Comparison of ENCODE assay signal across 8 cellular contexts in the genomic region with DNA sequence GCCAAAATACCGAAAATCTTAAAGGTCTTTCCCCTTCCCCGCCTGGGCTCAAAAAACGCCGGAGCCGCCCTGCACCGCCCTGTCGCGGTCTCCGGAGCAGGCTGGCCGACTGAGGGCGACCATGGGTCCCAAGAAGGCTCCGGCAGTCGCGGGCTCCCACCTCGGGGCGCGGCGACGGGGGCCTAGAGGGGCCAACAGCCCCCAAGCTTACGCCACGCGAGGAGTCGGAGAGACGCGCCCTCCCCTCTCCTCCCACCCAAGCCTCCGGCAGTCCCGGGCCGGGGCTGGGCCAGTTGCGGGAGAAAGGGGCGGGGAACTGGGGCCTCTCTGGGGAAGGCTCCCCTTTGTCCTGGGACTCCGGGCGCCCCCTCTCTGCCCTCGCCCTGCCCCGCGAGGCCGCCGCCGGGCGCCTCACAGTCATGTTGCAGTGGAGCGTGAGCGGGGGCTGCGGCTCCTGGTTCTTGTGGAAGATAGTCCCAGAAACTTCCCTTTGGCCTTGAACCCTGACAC.
A peak's percentile ranks its signal among the peaks of the same experiment; 100 is the strongest.
DNase-seq lines count a peak whose midpoint lies in the region; ATAC-seq and TF ChIP-seq lines count a peak whose summit lies in the region.

No MANE protein-coding gene starts in this region.

- peak overlapping the region; percentile 86 for H3K4me3 Mint-ChIP-seq in natural killer cell treated with Interleukin-12 subunit alpha and Interleukin-12 subunit beta and Interleukin-15 and Interleukin-18, amount 100 ng/mL, for 72 hours

- no peaks in the 10 kb centered on the region for H4K20me1 ChIP-seq in fibroblast of lung (ENCODE audit: control insufficient read depth, extremely low read depth, insufficient read depth, low read length)

- H3K27ac ChIP-seq in fibroblast of lung (ENCODE audit: insufficient read depth, low read length): no peak overlapping the region

- no peaks in the 10 kb centered on the region for H3K36me3 Mint-ChIP-seq in natural killer cell treated with Interleukin-12 subunit alpha and Interleukin-12 subunit beta and Interleukin-15 and Interleukin-18, amount 100 ng/mL, for 72 hours

- H3K27me3 ChIP-seq in fibroblast of lung (ENCODE audit: control insufficient read depth, insufficient read depth, low read length): peaks cover 5% of the 10 kb centered on the region

- TF ChIP-seq CTCF in fibroblast of lung (conservative IDR thresholded peaks at IDR 0.05 in 1 of 2, IDR thresholded peaks at IDR 0.05 in 1 of 2; ENCODE audit: low read depth in 1 of 2, low read length in 2 of 2): peak in 1 of 2 donors; percentile 2

- H3K36me3 ChIP-seq in fibroblast of lung (ENCODE audit: control insufficient read depth, insufficient read depth, low read length): no peaks in the 10 kb centered on the region

- no peaks in the 10 kb centered on the region for H3K9me3 ChIP-seq in fibroblast of lung (ENCODE audit: control insufficient read depth, insufficient read depth, low read depth, low read length)

- peaks cover 15 to 22% of the 10 kb centered on the region in 2 donors for H3K27me3 Mint-ChIP-seq in natural killer cell treated with Interleukin-12 subunit alpha and Interleukin-12 subunit beta and Interleukin-15 and Interleukin-18, amount 100 ng/mL, for 72 hours

- H3K27ac Mint-ChIP-seq in natural killer cell treated with Interleukin-12 subunit alpha and Interleukin-12 subunit beta and Interleukin-15 and Interleukin-18, amount 100 ng/mL, for 72 hours: no peak overlapping the region

- peak overlapping the region; percentile 38 for H3K9ac ChIP-seq in fibroblast of lung (ENCODE audit: insufficient read depth, low read length)

- ATAC-seq in HG02884 (IDR thresholded peaks at IDR 0.05; ENCODE audit: unreplicated experiment): peak; percentile 49
- ATAC-seq in natural killer cell treated with Interleukin-12 subunit alpha and Interleukin-12 subunit beta and Interleukin-15 and Interleukin-18, amount 100 ng/mL, for 72 hours: peak; percentile 74 to 83

- peaks cover 14 to 16% of the 10 kb centered on the region in 2 donors for H3K4me1 Mint-ChIP-seq in natural killer cell treated with Interleukin-12 subunit alpha and Interleukin-12 subunit beta and Interleukin-15 and Interleukin-18, amount 100 ng/mL, for 72 hours (ENCODE audit: low read depth in 2 of 2)

- peak; percentile 3 to 53 for DNase-seq in NCI-H524 (lab: John Stamatoyannopoulos, UW)
- DNase-seq in NCI-H524 treated with DMSO at 0.1 percent for 48 hours (lab: John Stamatoyannopoulos, UW): no peak
- DNase-seq in activated CD4-positive, alpha-beta T cell treated with anti-CD3 and anti-CD28 coated beads, Interleukin-2, amount 50 U/mL, for 48 hours: peak; percentile 25 to 30
- DNase-seq in fibroblast of lung (ENCODE audit: low read depth in 2 of 2): peak; percentile 38 to 64
- DNase-seq in natural killer cell treated with Interleukin-12 subunit alpha and Interleukin-12 subunit beta and Interleukin-15 and Interleukin-18, amount 100 ng/mL, for 72 hours (ENCODE audit: low spot score): peak; percentile 65
- no peak for DNase-seq in NCI-H2107 (lab: John Stamatoyannopoulos, UW)
- no peak for DNase-seq in HCEC 1CT

- no peaks in the 10 kb centered on the region for H3K4me1 ChIP-seq in fibroblast of lung (ENCODE audit: control insufficient read depth, extremely low read depth, insufficient read depth, low read length)

- no peaks in the 10 kb centered on the region for H3K9me3 Mint-ChIP-seq in natural killer cell treated with Interleukin-12 subunit alpha and Interleukin-12 subunit beta and Interleukin-15 and Interleukin-18, amount 100 ng/mL, for 72 hours

- no peaks in the 10 kb centered on the region for H3K79me2 ChIP-seq in fibroblast of lung (ENCODE audit: control insufficient read depth, insufficient read depth, low read length)

- peak overlapping the region; percentile 89 for H3K4me2 ChIP-seq in fibroblast of lung (ENCODE audit: extremely low read depth, insufficient read depth, low read length)

- peak overlapping the region; percentile 68 for H2AFZ ChIP-seq in fibroblast of lung (ENCODE audit: low read length)

- H3K4me3 ChIP-seq in fibroblast of lung (replicated peaks in 1 of 4; ENCODE audit: control extremely low read depth in 1 of 4, insufficient read depth in 1 of 4, low read depth in 3 of 4, low read length in 4 of 4): peak overlapping the region; percentile 37 to 70 (median 52)

Comparison
In these comparisons a context has a peak if more than half of its experiments do, and no peak if none do; other contexts are left out.
1. DNase-seq: peak in NCI-H524 (2 of 2), activated CD4-positive, alpha-beta T cell treated with anti-CD3 and anti-CD28 coated beads, Interleukin-2, amount 50 U/mL, for 48 hours (2 of 2), fibroblast of lung (2 of 2) and natural killer cell treated with Interleukin-12 subunit alpha and Interleukin-12 subunit beta and Interleukin-15 and Interleukin-18, amount 100 ng/mL, for 72 hours (single experiment); none in NCI-H524 treated with DMSO at 0.1 percent for 48 hours (single experiment), NCI-H2107 (single experiment) and HCEC 1CT (single experiment).